Comparison of ENCODE assay signal across 9 cellular contexts in genomic region chr5:73135429-73136276, GRCh38. TPM values are rescaled to one million over a fixed set of nuclear protein-coding genes. Genes with fewer than 3 reads are reported as not detected.
DNase-seq lines count a peak whose midpoint lies in the region; ATAC-seq, FAIRE-seq and TF ChIP-seq lines count a peak whose summit lies in the region.
"Had no signal": no experiment of that assay in that cellular context is flagged by ENCODE, and none has a peak within 500 bp of the region (broad histone marks: within the 10 kb centered on the region; RNA-seq: fewer than 3 reads in every experiment).

No MANE protein-coding gene starts in this region.

- DNase-seq in EH (ENCODE audit: low read depth) (peak; percentile 62), astrocyte (ENCODE audit: low read depth) (no peak), NCI-H446 (lab: John Stamatoyannopoulos, UW) (no peak)
- no peak for DNase-seq in stimulated activated CD4-positive, alpha-beta T cell treated with anti-CD3 and anti-CD28 coated beads, Interleukin-1b, Interleukin-23, amount 100 ng/mL, for 48 hours
- no peak for DNase-seq in activated CD8-positive, alpha-beta memory T cell treated with anti-CD3 and anti-CD28 coated beads, Interleukin-2, amount 50 U/mL, for 48 hours
- DNase-seq: activated T-cell treated with anti-CD3 and anti-CD28 coated beads, Interleukin-2, amount 50 U/mL, for 72 hours had no signal

- FAIRE-seq in astrocyte (lab: Jason Lieb, UNC) = no peak

- H4K20me1 ChIP-seq in astrocyte (ENCODE audit: insufficient read depth, low read length) = no peaks in the 10 kb centered on the region

- H3K36me3 ChIP-seq in astrocyte (ENCODE audit: insufficient read depth, low read length) = no peaks in the 10 kb centered on the region

- no peaks in the 10 kb centered on the region for H3K79me2 ChIP-seq in astrocyte (ENCODE audit: insufficient read depth, low read length)

- TF ChIP-seq RAD21 in Ishikawa (IDR thresholded peaks at IDR 0.05; ENCODE audit: low read depth) = peak; percentile 39; the same call in 1 of the 2 replicates

- H3K27me3 Mint-ChIP-seq in astrocyte (ENCODE audit: low read depth, unreplicated experiment) = peaks cover 17% of the 10 kb centered on the region
- H3K27me3 Mint-ChIP-seq in nephron (ENCODE audit: low read depth) = peaks cover 12% of the 10 kb centered on the region

- no peaks in the 10 kb centered on the region for H3K27me3 ChIP-seq in astrocyte (ENCODE audit: insufficient read depth, low read length)

- no peak for TF ChIP-seq EP300 in Ishikawa (IDR thresholded peaks at IDR 0.05; ENCODE audit: borderline replicate concordance)

- H3K9me3 Mint-ChIP-seq in astrocyte (ENCODE audit: unreplicated experiment) = no peaks in the 10 kb centered on the region
- no peaks in the 10 kb centered on the region for H3K9me3 Mint-ChIP-seq in nephron
- H3K9me3 Mint-ChIP-seq: activated T-cell treated with anti-CD3 and anti-CD28 coated beads, Interleukin-2, amount 50 U/mL, for 72 hours had no signal

- TF ChIP-seq CTCF in astrocyte (IDR thresholded peaks at IDR 0.05; ENCODE audit: insufficient read depth, low read depth, low read length) (peak; percentile 49), nephron (IDR thresholded peaks at IDR 0.05; ENCODE audit: unreplicated experiment in 3 of 3) (peak; percentile 23 to 49 (median 47))

- H3K4me3 Mint-ChIP-seq in astrocyte (ENCODE audit: unreplicated experiment) (no peak overlapping the region), nephron (no peak overlapping the region)
- H3K4me3 Mint-ChIP-seq: activated T-cell treated with anti-CD3 and anti-CD28 coated beads, Interleukin-2, amount 50 U/mL, for 72 hours had no signal

- no peak for ATAC-seq in GM21576 (IDR thresholded peaks at IDR 0.05; ENCODE audit: unreplicated experiment)

- H3K27ac ChIP-seq in astrocyte (ENCODE audit: low read depth, low read length) = no peak overlapping the region

- H3K4me1 Mint-ChIP-seq in astrocyte (ENCODE audit: low read depth, unreplicated experiment) (peaks cover 7% of the 10 kb centered on the region), nephron (peaks cover 30% of the 10 kb centered on the region)

- peaks cover 12% of the 10 kb centered on the region for H3K4me1 ChIP-seq in astrocyte (ENCODE audit: insufficient read depth, low read length)

- no peaks in the 10 kb centered on the region for H3K9me3 ChIP-seq in astrocyte (ENCODE audit: insufficient read depth, low read depth, low read length)

- H3K9ac ChIP-seq in astrocyte (ENCODE audit: low read length) = no peak overlapping the region

- no peak overlapping the region for H2AFZ ChIP-seq in astrocyte (ENCODE audit: low read depth, low read length)

- H3K4me2 ChIP-seq in astrocyte (ENCODE audit: low read length) = peak overlapping the region; percentile 21

- H3K27ac Mint-ChIP-seq in astrocyte (ENCODE audit: unreplicated experiment) = peak overlapping the region; percentile 30
- peak overlapping the region in 2 of 3 experiments; percentile 28 to 67 for H3K27ac Mint-ChIP-seq in nephron
- H3K27ac Mint-ChIP-seq: activated T-cell treated with anti-CD3 and anti-CD28 coated beads, Interleukin-2, amount 50 U/mL, for 72 hours had no signal

- H3K4me3 ChIP-seq in astrocyte (ENCODE audit: insufficient read depth, low read depth, low read length) = no peak overlapping the region

- no peaks in the 10 kb centered on the region for H3K36me3 Mint-ChIP-seq in astrocyte (ENCODE audit: low read depth, unreplicated experiment)
- no peaks in the 10 kb centered on the region for H3K36me3 Mint-ChIP-seq in nephron (ENCODE audit: low read depth)

TF ChIP-seq in Ishikawa, 13 proteins besides CTCF, POLR2A, EP300 and RAD21:
- no peak for TF ChIP-seq FOXM1 (IDR thresholded peaks at IDR 0.05; ENCODE audit: borderline replicate concordance, low read depth)
- no peak for TF ChIP-seq ZBTB7A (IDR thresholded peaks at IDR 0.05; ENCODE audit: low read depth)
- no peak for TF ChIP-seq MAX (IDR thresholded peaks at IDR 0.05)
- TF ChIP-seq CREB1 (IDR thresholded peaks at IDR 0.05; ENCODE audit: low read depth) = no peak
- TF ChIP-seq TEAD4 (IDR thresholded peaks at IDR 0.05) = no peak
- no peak for TF ChIP-seq USF1 (IDR thresholded peaks at IDR 0.05)
- no peak for TF ChIP-seq NFIC (IDR thresholded peaks at IDR 0.05)
- TF ChIP-seq REST (IDR thresholded peaks at IDR 0.05; ENCODE audit: low read depth) = no peak
- no peak for TF ChIP-seq TAF1 (IDR thresholded peaks at IDR 0.05; ENCODE audit: low read depth)
- TF ChIP-seq CEBPB (IDR thresholded peaks at IDR 0.05) = no peak

RNA-seq across cellular contexts. Expression of gene TMEM171, which starts 15.3 kb away (rescaled TPM):
- 0.38 and 0.45 TPM in 2 replicates for total RNA-seq in astrocyte
- total RNA-seq: activated T-cell treated with anti-CD3 and anti-CD28 coated beads, Interleukin-2, amount 50 U/mL, for 72 hours had no signal

RNA-seq across cellular contexts. Expression of gene TMEM174, which starts 37.3 kb away (rescaled TPM):
- not detected in 2 replicates for total RNA-seq in astrocyte
- total RNA-seq: activated T-cell treated with anti-CD3 and anti-CD28 coated beads, Interleukin-2, amount 50 U/mL, for 72 hours had no signal
